In the genomic region with DNA sequence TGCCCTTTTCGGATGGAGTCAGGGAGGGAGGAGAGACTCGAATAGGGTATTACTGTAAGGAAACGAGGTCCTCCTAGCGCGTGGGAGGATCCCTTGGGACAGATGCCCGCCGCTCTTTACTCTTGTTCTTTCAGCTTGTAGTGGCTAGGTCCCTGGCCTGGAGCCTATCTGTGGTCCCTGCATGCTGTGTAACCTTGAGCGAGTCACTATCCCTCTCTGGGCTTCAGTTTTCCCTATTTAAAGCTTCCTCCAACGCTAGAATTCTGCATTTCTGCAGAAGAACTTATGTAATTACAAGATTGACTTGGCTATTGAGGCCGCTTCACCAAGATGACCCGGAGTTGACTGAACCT, we compare ENCODE assay signal across 8 cellular contexts. TPM values are rescaled to one million over a fixed set of nuclear protein-coding genes. Genes with fewer than 3 reads are reported as not detected.
DNase-seq lines count a peak whose midpoint lies in the region; ATAC-seq, FAIRE-seq and TF ChIP-seq lines count a peak whose summit lies in the region.

No MANE protein-coding gene starts in this region.

- H3K4me1 ChIP-seq in gastroesophageal sphincter (peaks cover 2 to 56% (median 11%) of the 10 kb centered on the region in 3 donors), small intestine (ENCODE audit: control insufficient read depth in 2 of 2, insufficient read depth in 1 of 2, low read depth in 1 of 2, low read length in 1 of 2) (peaks cover 2 to 7% of the 10 kb centered on the region in 2 donors)

- no peaks in the 10 kb centered on the region for H3K27me3 ChIP-seq in gastroesophageal sphincter
- no peaks in the 10 kb centered on the region for H3K27me3 ChIP-seq in small intestine (ENCODE audit: control insufficient read depth in 2 of 2, insufficient read depth in 2 of 2, low read length in 2 of 2)

- H3K36me3 ChIP-seq in SK-N-MC (ENCODE audit: insufficient read depth, low read length) (no peaks in the 10 kb centered on the region; the same call in 1 of the 2 replicates), gastroesophageal sphincter (no peaks in the 10 kb centered on the region), small intestine (ENCODE audit: control insufficient read depth in 2 of 2, insufficient read depth in 2 of 2, low read length in 2 of 2) (no peaks in the 10 kb centered on the region)

- intact Hi-C loops in Right ventricle myocardium superior (cut with DNase I) (loop anchor here (10.0 kb wide), 1 partner anchor 129 kb away; a partner anchor contains a TSS), Right ventricle myocardium inferior (cut with DNase I) (loop anchor here (5.0 to 10.0 kb wide), 4 partner anchors 127 to 509 kb away; a partner anchor contains a TSS)

- TF ChIP-seq POLR2A in gastroesophageal sphincter (IDR thresholded peaks at IDR 0.05): no peak

- no peak for TF ChIP-seq CTCF in gastroesophageal sphincter (IDR thresholded peaks at IDR 0.05)

- peak overlapping the region; percentile 87 for H3K27ac ChIP-seq in SK-N-MC
- peak overlapping the region; percentile 76 to 97 (median 94) for H3K27ac ChIP-seq in gastroesophageal sphincter
- H3K27ac ChIP-seq in small intestine (ENCODE audit: low read depth in 1 of 2, low read length in 1 of 2): peak overlapping the region; percentile 71 to 99

- DNase-seq in Right ventricle myocardium superior: no peak
- no peak for DNase-seq in Right ventricle myocardium inferior (ENCODE audit: missing footprints)
- no peak for DNase-seq in SK-N-MC (ENCODE audit: low read depth, low spot score)
- DNase-seq in small intestine: no peak
- no peak for DNase-seq in islet precursor cell
- DNase-seq in cerebellar cortex (ENCODE audit: low spot score): no peak
- no peak for DNase-seq in NCI-H1105 (lab: John Stamatoyannopoulos, UW)

- no peak for FAIRE-seq in small intestine (lab: Jason Lieb, UNC)

- H3K4me3 ChIP-seq in SK-N-MC: peak overlapping the region; percentile 96
- peak overlapping the region; percentile 57 to 84 for H3K4me3 ChIP-seq in gastroesophageal sphincter
- H3K4me3 ChIP-seq in small intestine (ENCODE audit: low read depth in 1 of 2, low read length in 2 of 2): peak overlapping the region; percentile 10 to 89

- no peaks in the 10 kb centered on the region for H3K9me3 ChIP-seq in SK-N-MC (ENCODE audit: low read depth, low read length)
- H3K9me3 ChIP-seq in gastroesophageal sphincter: no peaks in the 10 kb centered on the region
- no peaks in the 10 kb centered on the region for H3K9me3 ChIP-seq in small intestine (ENCODE audit: control insufficient read depth, low read depth)

- H3K9ac ChIP-seq in SK-N-MC (ENCODE audit: insufficient read length): peak overlapping the region; percentile 79

- 8 to 9% methylated on average over 5 to 9 of the region's 11 CpGs for WGBS in gastroesophageal sphincter (ENCODE audit: low coverage in 1 of 2), 2 donors
- 5 to 8% (median 5%) methylated on average over 11 of the region's 11 CpGs for WGBS in small intestine, 3 donors

- ATAC-seq in Right ventricle myocardium superior (ENCODE audit: poor library complexity) (peak; percentile 0), Right ventricle myocardium inferior (no peak), gastroesophageal sphincter (no peak)

- no peak for TF ChIP-seq EP300 in gastroesophageal sphincter (IDR thresholded peaks at IDR 0.05)

RNA-seq across cellular contexts. Expression of a gene that starts 0.7 kb away (rescaled TPM):
- total RNA-seq in Right ventricle myocardium superior (15.2 TPM), Right ventricle myocardium inferior (18.4 TPM), gastroesophageal sphincter (10 to 100 TPM; 53.2 to 65.6 (median 57.6) TPM)
- polyA plus RNA-seq in small intestine: 10 to 100 TPM; 13.0 to 21.5 (median 15.1) TPM

RNA-seq across cellular contexts. Expression of a gene that starts 0.9 kb away (rescaled TPM):
- total RNA-seq in Right ventricle myocardium superior (13.5 TPM), Right ventricle myocardium inferior (14.3 TPM), gastroesophageal sphincter (10 to 100 TPM in 1 of 4 donors, 1 to 10 TPM in 2, under 1 TPM in 1; 0.49 to 10.1 (median 4.7) TPM)
- 1 to 10 TPM in 1 of 3 donors, under 1 TPM in 2; 0.54 to 1.1 (median 0.81) TPM for polyA plus RNA-seq in small intestine
